ENCODE assay signal across 8 cellular contexts in genomic region chr20:45415822-45416637, GRCh38. TPM values are rescaled to one million over a fixed set of nuclear protein-coding genes. Genes with fewer than 3 reads are reported as not detected.
DNase-seq lines count a peak whose midpoint lies in the region; ATAC-seq and TF ChIP-seq lines count a peak whose summit lies in the region.

PIGT (plus strand) TSS chr20:45416141; CDS start chr20:45416157, 16 bp downstream.

- H3K27ac ChIP-seq in HUES48 (ENCODE audit: low read depth, low read length) (peak within 1 kb of the TSS; percentile 77), OCI-LY1 (ENCODE audit: low read depth, low read length, poor library complexity, severe bottlenecking) (peak within 1 kb of the TSS; percentile 11)

- no peaks in the 10 kb centered on the region for H3K9me2 ChIP-seq in OCI-LY1 (ENCODE audit: low read depth, low read length)

- peak within 1 kb of the TSS; percentile 99 for H3K4me2 ChIP-seq in OCI-LY1 (ENCODE audit: low read length)

- peak within 1 kb of the TSS; percentile 95 for H3K4me3 Mint-ChIP-seq in endothelial cell (ENCODE audit: unreplicated experiment)

- no peaks in the 10 kb centered on the region for H3K9me3 Mint-ChIP-seq in endothelial cell (ENCODE audit: unreplicated experiment)

- H3K4me1 ChIP-seq in HUES48 (ENCODE audit: control insufficient read depth, insufficient read depth, low read length) (peaks cover 10% of the 10 kb centered on the region), OCI-LY1 (ENCODE audit: insufficient read depth, low read length, severe bottlenecking) (peaks cover 50% of the 10 kb centered on the region)

- peaks cover 14% of the 10 kb centered on the region for H3K79me2 ChIP-seq in OCI-LY1 (ENCODE audit: insufficient read depth, low read length)

- H3K27ac Mint-ChIP-seq in endothelial cell (ENCODE audit: unreplicated experiment) = peak within 1 kb of the TSS; percentile 81

- H3K4me3 ChIP-seq in HUES48 (ENCODE audit: low read depth, low read length) (peak within 1 kb of the TSS; percentile 96), OCI-LY1 (ENCODE audit: low read depth, low read length, poor library complexity, severe bottlenecking) (peak within 1 kb of the TSS; percentile 87)

- H3K36me3 ChIP-seq in HUES48 (ENCODE audit: control insufficient read depth, insufficient read depth, low read length) (peaks cover 30% of the 10 kb centered on the region), OCI-LY1 (ENCODE audit: insufficient read depth, low read length) (peaks cover 21% of the 10 kb centered on the region)

- H2AFZ ChIP-seq in OCI-LY1 (ENCODE audit: low read length) = peak within 1 kb of the TSS; percentile 49; the same call in 1 of the 2 replicates

- peaks cover 27% of the 10 kb centered on the region for H3K36me3 Mint-ChIP-seq in endothelial cell (ENCODE audit: low read depth, unreplicated experiment)

- H3F3A ChIP-seq in OCI-LY1 (ENCODE audit: insufficient read depth, low read length) = no peaks in the 10 kb centered on the region

- H4K20me1 ChIP-seq in OCI-LY1 (ENCODE audit: insufficient read depth, low read length) = no peaks in the 10 kb centered on the region

- peak; percentile 83 for DNase-seq in Caki2 (ENCODE audit: low read depth)
- peak; percentile 85 for DNase-seq in activated CD8-positive, alpha-beta memory T cell treated with anti-CD3 and anti-CD28 coated beads, Interleukin-2, amount 50 U/mL, for 24 hours (ENCODE audit: extremely low read depth)
- DNase-seq in endothelial cell (ENCODE audit: low spot score) = peak; percentile 78
- peak; percentile 90 for DNase-seq in midbrain (lab: John Stamatoyannopoulos, UW)
- DNase-seq in stimulated activated CD8-positive, alpha-beta memory T cell treated with anti-CD3 and anti-CD28 coated beads, Interleukin-15, amount 100 ng/mL, for 48 hours (ENCODE audit: low read depth in 2 of 2) = peak; percentile 85

- TF ChIP-seq CTCF in OCI-LY1 (IDR thresholded peaks at IDR 0.05; ENCODE audit: low read length) (no peak), endothelial cell (IDR thresholded peaks at IDR 0.05; ENCODE audit: unreplicated experiment) (no peak)

- peaks cover 11% of the 10 kb centered on the region for H3K4me1 Mint-ChIP-seq in endothelial cell (ENCODE audit: unreplicated experiment)

- in situ Hi-C loops in Caki2 (cut with HindIII; ENCODE audit: low pct_unique_long_range_greater_than_20kb, low sequenced_read_pairs) = no loop called here

- H3K27me3 Mint-ChIP-seq in endothelial cell (ENCODE audit: unreplicated experiment) = peaks cover 4% of the 10 kb centered on the region

- H3K27me3 ChIP-seq in HUES48 (ENCODE audit: control insufficient read depth, insufficient read depth, low read length) (no peaks in the 10 kb centered on the region), OCI-LY1 (ENCODE audit: insufficient read depth, low read length) (no peaks in the 10 kb centered on the region)

- H3K9me3 ChIP-seq in HUES48 (ENCODE audit: control insufficient read depth, insufficient read depth, low read length) (no peaks in the 10 kb centered on the region), OCI-LY1 (ENCODE audit: low read length) (no peaks in the 10 kb centered on the region)

- H3K9ac ChIP-seq in HUES48 (ENCODE audit: low read depth, low read length) (peak within 1 kb of the TSS; percentile 85), OCI-LY1 (ENCODE audit: low read length) (peak within 1 kb of the TSS; percentile 87)

- peak; percentile 81 for ATAC-seq in GM21381 (IDR thresholded peaks at IDR 0.05; ENCODE audit: unreplicated experiment)

RNA-seq across cellular contexts. Expression of gene PIGT, which starts in this region (rescaled TPM):
- total RNA-seq in Caki2 (2014; rRNA removed; shearing (Covaris generic); ENCODE audit: low replicate concordance) = 66.4 and 89.4 TPM in 2 replicates
- 68.6 TPM for total RNA-seq in endothelial cell (ENCODE audit: unreplicated experiment)

Comparison
In these comparisons a context has a peak if more than half of its experiments do, and no peak if none do; other contexts are left out.
1. Peak in every context shown above with its lines: DNase-seq, ATAC-seq, H3K4me3 ChIP-seq and H3K27ac ChIP-seq.